10 cellular contexts compared by ENCODE assay signal in genomic region chr7:104922187-104923009, GRCh38.
DNase-seq lines count a peak whose midpoint lies in the region; ATAC-seq, FAIRE-seq and TF ChIP-seq lines count a peak whose summit lies in the region.
"Had no signal": no experiment of that assay in that cellular context is flagged by ENCODE, and none has a peak within 500 bp of the region (broad histone marks: within the 10 kb centered on the region; RNA-seq: fewer than 3 reads in every experiment).

No MANE protein-coding gene starts in this region.

- no peaks in the 10 kb centered on the region for H4K20me1 ChIP-seq in Loucy (ENCODE audit: insufficient read depth, low read length, poor library complexity, severe bottlenecking)

- H3K79me2 ChIP-seq in Loucy (ENCODE audit: insufficient read depth, low read length), result no peaks in the 10 kb centered on the region

- H3K9me2 ChIP-seq in Loucy (replicated peaks; ENCODE audit: low read depth, low read length), result no peaks in the 10 kb centered on the region

- no peaks in the 10 kb centered on the region for H3K9me3 ChIP-seq in Loucy (ENCODE audit: insufficient read depth, low read depth, low read length)
- H3K9me3 ChIP-seq: mucosa of descending colon had no signal

- no peaks in the 10 kb centered on the region for H3K27me3 ChIP-seq in Loucy (ENCODE audit: insufficient read depth, low read length, poor library complexity, severe bottlenecking)

- ATAC-seq in GM19328 (IDR thresholded peaks at IDR 0.05; ENCODE audit: unreplicated experiment) (peak; percentile 15), HG02623 (IDR thresholded peaks at IDR 0.05; ENCODE audit: unreplicated experiment) (no peak)

- H3K4me2 ChIP-seq in Loucy (ENCODE audit: low read depth, low read length, poor library complexity, severe bottlenecking), result no peak overlapping the region

- peak; percentile 33 for DNase-seq in fibroblast of peridontal ligament (ENCODE audit: extremely low read depth)
- DNase-seq in renal cortical epithelial cell (ENCODE audit: low read depth), result peak; percentile 48
- no peak for DNase-seq in nucleus accumbens (lab: John Stamatoyannopoulos, UW)
- no peak for DNase-seq in GM19239 (ENCODE audit: insufficient read length, low spot score)
- DNase-seq in GOT3 (lab: John Stamatoyannopoulos, UW), result no peak
- DNase-seq: SIG-M5 had no signal

- H2AFZ ChIP-seq in Loucy (ENCODE audit: low read length), result 0 out of 2 replicates have a peak overlapping the region, but pooled peaks have one; percentile 28

- no peak for TF ChIP-seq CTCF in Loucy (conservative IDR thresholded peaks at IDR 0.05; ENCODE audit: low read length)

- no peaks in the 10 kb centered on the region for H3F3A ChIP-seq in Loucy (ENCODE audit: low read depth)

- H3K36me3 ChIP-seq in Loucy (ENCODE audit: insufficient read depth, low read length), result no peaks in the 10 kb centered on the region

- no peak overlapping the region for H3K9ac ChIP-seq in Loucy (ENCODE audit: low read depth, low read length, poor library complexity, severe bottlenecking)

- no peak overlapping the region for H3K4me3 ChIP-seq in Loucy (ENCODE audit: low read length, poor library complexity, severe bottlenecking)
- H3K4me3 ChIP-seq: mucosa of descending colon had no signal

- FAIRE-seq in GM19239 (lab: Jason Lieb, UNC), result no peak

- H3K4me1 ChIP-seq in Loucy (ENCODE audit: insufficient read depth, low read length, poor library complexity, severe bottlenecking), result no peaks in the 10 kb centered on the region

Comparison
In these comparisons a context has a peak if more than half of its experiments do, and no peak if none do; other contexts are left out.
1. DNase-seq: peak in fibroblast of peridontal ligament (single experiment) and renal cortical epithelial cell (single experiment); none in nucleus accumbens (0 of 56), GM19239 (single experiment) and GOT3 (single experiment).